Comparison of ENCODE assay signal across 8 cellular contexts in genomic region chr11:33736148-33736809, GRCh38. TPM values are rescaled to one million over a fixed set of nuclear protein-coding genes. Genes with fewer than 3 reads are reported as not detected.
DNase-seq lines count a peak whose midpoint lies in the region; ATAC-seq and TF ChIP-seq lines count a peak whose summit lies in the region.

Gene CD59 (minus strand): TSS chr11:33736423. CDS start chr11:33722445, 13,978 bp downstream.

- TF ChIP-seq CTCF in AG04450 (IDR thresholded peaks at IDR 0.05; ENCODE audit: low read depth, low read length) = 0 out of 2 replicates have a peak, but pooled peaks have one; percentile 3

- no peaks in the 10 kb centered on the region for H3K9me3 Mint-ChIP-seq in central memory CD8-positive, alpha-beta T cell

- peaks cover 25% of the 10 kb centered on the region for H3K4me1 Mint-ChIP-seq in central memory CD8-positive, alpha-beta T cell

- ATAC-seq in HG03175 (IDR thresholded peaks at IDR 0.05; ENCODE audit: unreplicated experiment) = peak; percentile 63
- peak; percentile 63 for ATAC-seq in central memory CD8-positive, alpha-beta T cell (replicated peaks; ENCODE audit: extremely low read depth, poor library complexity, severe bottlenecking)

- H3K27ac Mint-ChIP-seq in central memory CD8-positive, alpha-beta T cell (ENCODE audit: low read depth) = peak within 1 kb of the TSS; percentile 88

- CTCF ChIA-PET in AG04450 (lab: Charles Lee) = interaction anchor here (0.5 to 1.1 kb wide), 8 partner anchors 14 to 365 kb away, joined by 3 to 6 read pairs (median 4); no protein-coding TSS in a partner anchor

- in situ Hi-C loops in GM18951 (cut with MboI; ENCODE audit: low sequenced_read_pairs, unreplicated experiment) = no loop called here

- no peaks in the 10 kb centered on the region for H3K27me3 Mint-ChIP-seq in central memory CD8-positive, alpha-beta T cell

- H3K4me3 Mint-ChIP-seq in central memory CD8-positive, alpha-beta T cell = peak within 1 kb of the TSS; percentile 86

- H3K4me3 ChIP-seq in AG04450 (ENCODE audit: low read depth, low read length) = peak within 1 kb of the TSS; percentile 79

- TF ChIP-seq POLR2A in GM18951 (IDR thresholded peaks at IDR 0.05; ENCODE audit: extremely low read depth, insufficient read depth, insufficient read length) = peak; percentile 89

- peak within 1 kb of the TSS; percentile 85 for H3K27ac ChIP-seq in AG04450 (ENCODE audit: low read depth, low read length)

- POLR2A ChIA-PET in AG04450 (lab: Yijun Ruan, JAX) = interaction anchor here (0.6 to 1.8 kb wide), 20 partner anchors 12 to 1778 kb away, joined by 3 to 9 read pairs (median 5); no protein-coding TSS in a partner anchor

- peaks cover 7% of the 10 kb centered on the region for H3K36me3 Mint-ChIP-seq in central memory CD8-positive, alpha-beta T cell (ENCODE audit: insufficient read depth)

- no peaks in the 10 kb centered on the region; the same call in 1 of the 2 replicates for H3K9me3 ChIP-seq in AG04450 (ENCODE audit: control insufficient read depth, insufficient read depth, low read length)

- peak; percentile 70 for DNase-seq in AG04450 (ENCODE audit: low read depth, low spot score)
- DNase-seq in NCI-H345 (lab: John Stamatoyannopoulos, UW) = peak; percentile 97
- DNase-seq in activated CD4-positive, CD25-positive, alpha-beta regulatory T cell treated with anti-CD3 and anti-CD28 coated beads, Interleukin-2, amount 50 U/mL, for 72 hours = peak; percentile 88
- DNase-seq in central memory CD8-positive, alpha-beta T cell (ENCODE audit: low spot score in 2 of 2) = peak; percentile 57
- peak; percentile 94 for DNase-seq in iris pigment epithelial cell (ENCODE audit: low read depth)
- peak; percentile 77 to 94 for DNase-seq in stimulated activated CD4-positive, alpha-beta T cell treated with anti-CD3 and anti-CD28 coated beads, Interleukin-12 subunit alpha, Interleukin-12 subunit beta, amount 100 ng/mL, for 24 hours (ENCODE audit: low read depth in 2 of 2)

- H3K27me3 ChIP-seq in AG04450 (ENCODE audit: control insufficient read depth, insufficient read depth, low read length) = no peaks in the 10 kb centered on the region

RNA-seq across cellular contexts. Expression of gene CD59, which starts in this region (rescaled TPM):
- 1,182 and 1,226 TPM in 2 replicates for polyA plus RNA-seq in AG04450 (2011; rRNA removed)
- 475 and 515 TPM in 2 replicates for polyA minus RNA-seq in AG04450 (2011; rRNA and poly(A)+ RNA removed)

Comparison
In these comparisons a context has a peak if more than half of its experiments do, and no peak if none do; other contexts are left out.
1. Peak in every context shown above with its lines: DNase-seq, ATAC-seq, H3K4me3 ChIP-seq and H3K27ac ChIP-seq.